In the genomic region with DNA sequence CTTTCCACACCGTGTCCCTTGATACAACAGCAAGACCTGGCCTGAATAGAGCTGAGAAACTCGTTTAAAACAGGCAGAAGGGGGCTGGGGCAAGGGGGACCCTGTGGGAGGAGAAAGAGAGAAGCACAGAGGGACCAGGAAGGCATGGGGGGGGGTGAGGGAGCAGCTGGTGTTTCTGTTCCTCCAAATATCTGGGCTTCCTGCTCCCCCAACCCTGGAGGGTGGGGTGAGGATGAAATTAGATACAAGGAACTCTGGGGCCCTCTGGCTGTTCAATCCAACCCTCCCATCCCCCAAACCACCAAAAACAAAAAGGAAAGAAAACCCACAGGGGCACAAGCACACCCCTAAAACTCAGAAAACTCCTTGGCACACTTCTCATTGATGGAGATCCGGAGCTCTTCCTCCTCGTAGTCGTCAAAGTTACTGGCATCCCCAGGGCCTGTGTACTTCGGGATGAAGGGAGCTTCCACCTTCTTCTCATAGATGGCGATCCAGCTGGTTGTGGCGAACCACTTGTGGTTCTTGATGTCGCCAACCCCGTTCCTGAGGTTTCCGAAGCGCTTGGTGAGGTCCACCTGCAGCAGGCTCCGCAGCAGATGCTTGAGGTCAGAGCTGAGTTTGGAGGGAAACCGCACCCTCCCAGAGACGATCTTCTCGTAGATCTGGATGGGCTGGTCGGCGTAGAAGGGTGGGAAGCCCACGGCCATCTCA, we compare ENCODE assay signal across 26 cellular contexts. TPM values are rescaled to one million over a fixed set of nuclear protein-coding genes. Genes with fewer than 3 reads are reported as not detected.
DNase-seq lines count a peak whose midpoint lies in the region; ATAC-seq, FAIRE-seq and TF ChIP-seq lines count a peak whose summit lies in the region.
"Had no signal": no experiment of that assay in that cellular context is flagged by ENCODE, and none has a peak within 500 bp of the region (broad histone marks: within the 10 kb centered on the region; RNA-seq: fewer than 3 reads in every experiment).

No MANE protein-coding gene starts in this region.

- ATAC-seq in activated CD8-positive, alpha-beta T cell treated with anti-CD3 and anti-CD28 coated beads, Interleukin-2, amount 10 ng/mL, durations not matched to agents 7 days and 5 days = peak; percentile 61
- ATAC-seq in activated CD8-positive, alpha-beta T cell treated with anti-CD3 and anti-CD28 coated beads for 36 hours = no peak
- ATAC-seq in GM19438 (IDR thresholded peaks at IDR 0.05; ENCODE audit: low read depth, unreplicated experiment) = peak; percentile 55
- no peak for ATAC-seq in naive thymus-derived CD8-positive, alpha-beta T cell
- ATAC-seq: A549, gastrocnemius medialis, left cardiac atrium, psoas muscle, WTC11 had no signal

- no peak overlapping the region for H3K4me3 Mint-ChIP-seq in activated CD8-positive, alpha-beta T cell treated with anti-CD3 and anti-CD28 coated beads, Interleukin-2, amount 10 ng/mL, durations not matched to agents 7 days and 5 days
- no peak overlapping the region for H3K4me3 Mint-ChIP-seq in activated CD8-positive, alpha-beta T cell treated with anti-CD3 and anti-CD28 coated beads for 36 hours
- peak overlapping the region; percentile 68 for H3K4me3 Mint-ChIP-seq in T-helper 2 cell treated with Interferon-gamma antibody and Interleukin-4, amounts not matched to agents 5 μg/mL and 100 μg/mL, for 36 hours
- H3K4me3 Mint-ChIP-seq in naive thymus-derived CD8-positive, alpha-beta T cell = peak overlapping the region in 8 of 10 donors; percentile 0 to 68 (median 35)
- H3K4me3 Mint-ChIP-seq: nephron progenitor cell, WTC11 had no signal

- H3K27ac ChIP-seq in kidney (ENCODE audit: low read depth in 2 of 2, low read length in 2 of 2) = no peak overlapping the region
- H3K27ac ChIP-seq: A549, dorsolateral prefrontal cortex, gastrocnemius medialis, psoas muscle had no signal

- peak; percentile 34 for DNase-seq in activated CD8-positive, alpha-beta T cell treated with anti-CD3 and anti-CD28 coated beads, Interleukin-2, amount 10 ng/mL, durations not matched to agents 7 days and 5 days
- DNase-seq in activated CD8-positive, alpha-beta T cell treated with anti-CD3 and anti-CD28 coated beads for 36 hours = no peak
- DNase-seq in T-helper 2 cell treated with Interferon-gamma antibody and Interleukin-4, amounts not matched to agents 5 μg/mL and 100 μg/mL, for 36 hours (ENCODE audit: low spot score) = no peak
- DNase-seq in naive thymus-derived CD8-positive, alpha-beta T cell = no peak
- DNase-seq in ecto neural progenitor cell (ENCODE audit: low spot score) = no peak
- no peak for DNase-seq in SW480 (ENCODE audit: low spot score)
- DNase-seq in kidney = no peak
- DNase-seq: activated effector memory CD4-positive, alpha-beta T cell treated with Interleukin-2 at 50 U/mL for 16 hours; DMS153; gastrocnemius medialis; GOT3; Kasumi-1; left cardiac atrium; NCI-H69; nephron progenitor cell; psoas muscle; SHP77 had no signal

- H3K36me3 Mint-ChIP-seq in activated CD8-positive, alpha-beta T cell treated with anti-CD3 and anti-CD28 coated beads, Interleukin-2, amount 10 ng/mL, durations not matched to agents 7 days and 5 days (ENCODE audit: low read depth) = no peaks in the 10 kb centered on the region
- no peaks in the 10 kb centered on the region for H3K36me3 Mint-ChIP-seq in activated CD8-positive, alpha-beta T cell treated with anti-CD3 and anti-CD28 coated beads for 36 hours (ENCODE audit: low read depth)
- H3K36me3 Mint-ChIP-seq in T-helper 2 cell treated with Interferon-gamma antibody and Interleukin-4, amounts not matched to agents 5 μg/mL and 100 μg/mL, for 36 hours (ENCODE audit: low read depth) = no peaks in the 10 kb centered on the region
- H3K36me3 Mint-ChIP-seq in naive thymus-derived CD8-positive, alpha-beta T cell = peaks cover 0 to 1% (median 0%) of the 10 kb centered on the region in 3 donors
- H3K36me3 Mint-ChIP-seq: WTC11 had no signal

- FAIRE-seq in kidney (lab: Jason Lieb, UNC) = no peak
- FAIRE-seq: A549, urothelium cell line had no signal

- intact Hi-C loops in activated CD8-positive, alpha-beta T cell treated with anti-CD3 and anti-CD28 coated beads for 36 hours (cut with micrococcal nuclease) = no loop called here
- intact Hi-C loops in kidney (cut with DNase I) = no loop called here

- no peak overlapping the region for H3K4me3 ChIP-seq in kidney (ENCODE audit: low read length in 2 of 2)
- H3K4me3 ChIP-seq: A549, gastrocnemius medialis, psoas muscle had no signal

- CTCF ChIA-PET in activated CD8-positive, alpha-beta T cell treated with anti-CD3 and anti-CD28 coated beads, Interleukin-2, amount 10 ng/mL, durations not matched to agents 7 days and 5 days (lab: Charles Lee) = interaction anchor here (0.9 to 1.7 kb wide), 4 partner anchors 8 to 23 kb away, joined by 3 to 9 read pairs (median 3); no protein-coding TSS in a partner anchor
- CTCF ChIA-PET in activated CD8-positive, alpha-beta T cell treated with anti-CD3 and anti-CD28 coated beads for 36 hours (lab: Charles Lee) = interaction anchor here (1.1 to 1.2 kb wide), 2 partner anchors 14 to 16 kb away, joined by 3 to 4 read pairs; no protein-coding TSS in a partner anchor

- peaks cover 53% of the 10 kb centered on the region for H3K27me3 Mint-ChIP-seq in activated CD8-positive, alpha-beta T cell treated with anti-CD3 and anti-CD28 coated beads, Interleukin-2, amount 10 ng/mL, durations not matched to agents 7 days and 5 days (ENCODE audit: low read depth)
- peaks cover 16% of the 10 kb centered on the region for H3K27me3 Mint-ChIP-seq in activated CD8-positive, alpha-beta T cell treated with anti-CD3 and anti-CD28 coated beads for 36 hours
- peaks cover 12% of the 10 kb centered on the region for H3K27me3 Mint-ChIP-seq in T-helper 2 cell treated with Interferon-gamma antibody and Interleukin-4, amounts not matched to agents 5 μg/mL and 100 μg/mL, for 36 hours (ENCODE audit: low read depth)
- peaks cover 6 to 26% (median 10%) of the 10 kb centered on the region in 5 donors for H3K27me3 Mint-ChIP-seq in naive thymus-derived CD8-positive, alpha-beta T cell

- POLR2A ChIA-PET in activated CD8-positive, alpha-beta T cell treated with anti-CD3 and anti-CD28 coated beads, Interleukin-2, amount 10 ng/mL, durations not matched to agents 7 days and 5 days (lab: Charles Lee) = no interaction called here
- POLR2A ChIA-PET in activated CD8-positive, alpha-beta T cell treated with anti-CD3 and anti-CD28 coated beads for 36 hours (lab: Charles Lee) = no interaction called here
- POLR2A ChIA-PET in naive thymus-derived CD8-positive, alpha-beta T cell (lab: Charles Lee) = no interaction called here

- no peaks in the 10 kb centered on the region for H3K36me3 ChIP-seq in kidney (ENCODE audit: control insufficient read depth in 1 of 2, insufficient read depth in 2 of 2, low read length in 2 of 2)
- H3K36me3 ChIP-seq: gastrocnemius medialis had no signal

- H3K4me1 ChIP-seq in kidney (ENCODE audit: control insufficient read depth in 1 of 2, insufficient read depth in 1 of 2, low read depth in 1 of 2, low read length in 2 of 2) = no peaks in the 10 kb centered on the region
- H3K4me1 ChIP-seq: A549, gastrocnemius medialis, psoas muscle had no signal

- no peak overlapping the region for H3K9ac ChIP-seq in kidney (ENCODE audit: low read length in 2 of 2)

- no peaks in the 10 kb centered on the region for H3K9me3 ChIP-seq in kidney (ENCODE audit: control insufficient read depth in 1 of 2, low read length in 2 of 2)
- H3K9me3 ChIP-seq: A549, gastrocnemius medialis, psoas muscle had no signal

- TF ChIP-seq CTCF in activated CD8-positive, alpha-beta T cell treated with anti-CD3 and anti-CD28 coated beads for 36 hours (IDR thresholded peaks at IDR 0.05) = no peak
- no peak for TF ChIP-seq CTCF in kidney (IDR thresholded peaks at IDR 0.05; ENCODE audit: borderline replicate concordance, extremely low read depth, insufficient read depth)

- H3K27ac Mint-ChIP-seq in activated CD8-positive, alpha-beta T cell treated with anti-CD3 and anti-CD28 coated beads, Interleukin-2, amount 10 ng/mL, durations not matched to agents 7 days and 5 days = no peak overlapping the region
- no peak overlapping the region for H3K27ac Mint-ChIP-seq in activated CD8-positive, alpha-beta T cell treated with anti-CD3 and anti-CD28 coated beads for 36 hours
- peak overlapping the region; percentile 15 for H3K27ac Mint-ChIP-seq in T-helper 2 cell treated with Interferon-gamma antibody and Interleukin-4, amounts not matched to agents 5 μg/mL and 100 μg/mL, for 36 hours
- H3K27ac Mint-ChIP-seq in naive thymus-derived CD8-positive, alpha-beta T cell = peak overlapping the region in 1 of 10 donors; percentile 81
- H3K27ac Mint-ChIP-seq: WTC11 had no signal

- no peaks in the 10 kb centered on the region for H3K9me3 Mint-ChIP-seq in activated CD8-positive, alpha-beta T cell treated with anti-CD3 and anti-CD28 coated beads, Interleukin-2, amount 10 ng/mL, durations not matched to agents 7 days and 5 days (ENCODE audit: insufficient read depth)
- H3K9me3 Mint-ChIP-seq in activated CD8-positive, alpha-beta T cell treated with anti-CD3 and anti-CD28 coated beads for 36 hours = no peaks in the 10 kb centered on the region
- H3K9me3 Mint-ChIP-seq in T-helper 2 cell treated with Interferon-gamma antibody and Interleukin-4, amounts not matched to agents 5 μg/mL and 100 μg/mL, for 36 hours = no peaks in the 10 kb centered on the region
- no peaks in the 10 kb centered on the region for H3K9me3 Mint-ChIP-seq in naive thymus-derived CD8-positive, alpha-beta T cell

- peaks cover 13% of the 10 kb centered on the region for H3K4me1 Mint-ChIP-seq in activated CD8-positive, alpha-beta T cell treated with anti-CD3 and anti-CD28 coated beads, Interleukin-2, amount 10 ng/mL, durations not matched to agents 7 days and 5 days (ENCODE audit: low read depth)
- peaks cover 9% of the 10 kb centered on the region for H3K4me1 Mint-ChIP-seq in activated CD8-positive, alpha-beta T cell treated with anti-CD3 and anti-CD28 coated beads for 36 hours (ENCODE audit: low read depth)
- peaks cover 14% of the 10 kb centered on the region for H3K4me1 Mint-ChIP-seq in T-helper 2 cell treated with Interferon-gamma antibody and Interleukin-4, amounts not matched to agents 5 μg/mL and 100 μg/mL, for 36 hours (ENCODE audit: low read depth)
- peaks cover 6 to 14% (median 10%) of the 10 kb centered on the region in 4 donors for H3K4me1 Mint-ChIP-seq in naive thymus-derived CD8-positive, alpha-beta T cell

RNA-seq across cellular contexts. Expression of gene PRKACG, which starts 1.1 kb away (rescaled TPM):
- not detected for total RNA-seq in activated CD8-positive, alpha-beta T cell treated with anti-CD3 and anti-CD28 coated beads, Interleukin-2, amount 10 ng/mL, durations not matched to agents 7 days and 5 days
- total RNA-seq in activated CD8-positive, alpha-beta T cell treated with anti-CD3 and anti-CD28 coated beads for 36 hours = not detected
- total RNA-seq in naive thymus-derived CD8-positive, alpha-beta T cell = not detected
- not detected for polyA plus RNA-seq in naive thymus-derived CD8-positive, alpha-beta T cell
- total RNA-seq in kidney = not detected
- polyA plus RNA-seq in kidney (ENCODE audit: insufficient read depth, low read depth, low replicate concordance) = not detected
- total RNA-seq: cardiac septum; dorsolateral prefrontal cortex; gastrocnemius medialis; HT1080; left cardiac atrium; psoas muscle; skeletal muscle tissue; T-helper 1 cell treated with Interleukin-12 subunit alpha and Interleukin-12 subunit beta and Interleukin-4 antibody, amounts not matched to agents 30 ng/mL and 1 ng/mL, for 36 hours; WTC11 had no signal
- polyA plus RNA-seq: A549, psoas muscle had no signal

RNA-seq across cellular contexts. Expression of gene FXN, which starts 22.7 kb away (rescaled TPM):
- total RNA-seq in activated CD8-positive, alpha-beta T cell treated with anti-CD3 and anti-CD28 coated beads, Interleukin-2, amount 10 ng/mL, durations not matched to agents 7 days and 5 days = 10 to 100 TPM; 21.7 to 23.2 TPM
- total RNA-seq in activated CD8-positive, alpha-beta T cell treated with anti-CD3 and anti-CD28 coated beads for 36 hours = 10 to 100 TPM; 21.0 to 21.8 TPM
- total RNA-seq in naive thymus-derived CD8-positive, alpha-beta T cell = 10 to 100 TPM; 19.3 to 23.0 TPM
- polyA plus RNA-seq in naive thymus-derived CD8-positive, alpha-beta T cell = 10 to 100 TPM; 51.2 to 78.9 (median 59.9) TPM
- total RNA-seq in kidney = 12.9 TPM
- polyA plus RNA-seq in kidney (ENCODE audit: insufficient read depth, low read depth, low replicate concordance) = 21.1 TPM

Comparison
In these comparisons a context has a peak if more than half of its experiments do, and no peak if none do; other contexts are left out.
1. ATAC-seq: peak in activated CD8-positive, alpha-beta T cell treated with anti-CD3 and anti-CD28 coated beads, Interleukin-2, amount 10 ng/mL, durations not matched to agents 7 days and 5 days (single experiment) and GM19438 (single experiment); none in activated CD8-positive, alpha-beta T cell treated with anti-CD3 and anti-CD28 coated beads for 36 hours (single experiment) and naive thymus-derived CD8-positive, alpha-beta T cell (0 of 2).
2. H3K4me3 Mint-ChIP-seq: peak in T-helper 2 cell treated with Interferon-gamma antibody and Interleukin-4, amounts not matched to agents 5 μg/mL and 100 μg/mL, for 36 hours (single experiment) and naive thymus-derived CD8-positive, alpha-beta T cell (8 of 10); none in activated CD8-positive, alpha-beta T cell treated with anti-CD3 and anti-CD28 coated beads, Interleukin-2, amount 10 ng/mL, durations not matched to agents 7 days and 5 days (single experiment) and activated CD8-positive, alpha-beta T cell treated with anti-CD3 and anti-CD28 coated beads for 36 hours (single experiment).